In genomic region chr4:184596044-184596616, GRCh38 we compare ENCODE assay signal across 17 cellular contexts. TPM values are rescaled to one million over a fixed set of nuclear protein-coding genes. Genes with fewer than 3 reads are reported as not detected.
A peak's percentile ranks its signal among the peaks of the same experiment; 100 is the strongest.
DNase-seq lines count a peak whose midpoint lies in the region; FAIRE-seq and TF ChIP-seq lines count a peak whose summit lies in the region.
"Had no signal": no experiment of that assay in that cellular context is flagged by ENCODE, and none has a peak within 500 bp of the region (broad histone marks: within the 10 kb centered on the region; RNA-seq: fewer than 3 reads in every experiment).

No MANE protein-coding gene starts in this region.

- H3K27ac ChIP-seq in PC-9 (no peak overlapping the region), endothelial cell of umbilical vein (ENCODE audit: insufficient read depth, low read depth, low read length) (no peak overlapping the region), spleen (peak overlapping the region in 6 of 8 donors; percentile 22 to 65 (median 56))

- no peaks in the 10 kb centered on the region for H3K27me3 Mint-ChIP-seq in Caco-2 (ENCODE audit: insufficient read depth, unreplicated experiment)

- 56 to 75% (median 70%) methylated on average over 8 of the region's 8 CpGs for WGBS in spleen, 5 donors

- no peak overlapping the region for H3K4me3 ChIP-seq in Caco-2 (ENCODE audit: low read depth, low read length)
- no peak overlapping the region for H3K4me3 ChIP-seq in PC-9
- H3K4me3 ChIP-seq in endothelial cell of umbilical vein (replicated peaks in 1 of 3; ENCODE audit: insufficient read depth in 1 of 3, low read depth in 1 of 3, low read length in 3 of 3), result no peak overlapping the region
- no peak overlapping the region for H3K4me3 ChIP-seq in spleen
- H3K4me3 ChIP-seq: GM23338 had no signal

- H3K4me2 ChIP-seq in PC-9, result peak overlapping the region; percentile 23; the same call in 1 of the 2 replicates
- H3K4me2 ChIP-seq in endothelial cell of umbilical vein (ENCODE audit: insufficient read depth, low read length), result no peak overlapping the region
- H3K4me2 ChIP-seq: GM23338 had no signal

- H3K79me2 ChIP-seq in PC-9 (ENCODE audit: low read depth), result no peaks in the 10 kb centered on the region
- H3K79me2 ChIP-seq in endothelial cell of umbilical vein (ENCODE audit: control insufficient read depth, insufficient read depth, low read length), result no peaks in the 10 kb centered on the region

- dilution Hi-C loops in endothelial cell of umbilical vein (cut with MboI; ENCODE audit: extremely low pct_ligation_motif_present, low sequenced_read_pairs), result no loop called here

- H3K9me3 ChIP-seq in Caco-2, result no peaks in the 10 kb centered on the region; the same call in 1 of the 2 replicates
- no peaks in the 10 kb centered on the region for H3K9me3 ChIP-seq in PC-9 (ENCODE audit: insufficient read depth, low read depth)
- no peaks in the 10 kb centered on the region for H3K9me3 ChIP-seq in endothelial cell of umbilical vein (replicated peaks; ENCODE audit: control insufficient read depth, insufficient read depth, low read length)
- H3K9me3 ChIP-seq in spleen, result no peaks in the 10 kb centered on the region

- POLR2A ChIA-PET in Caco-2 (lab: Charles Lee), result no interaction called here
- POLR2A ChIA-PET in PC-9 (lab: Charles Lee; ENCODE audit: unreplicated experiment), result no interaction called here
- POLR2A ChIA-PET in endothelial cell of umbilical vein (lab: Charles Lee), result no interaction called here

- H3K9me1 ChIP-seq in endothelial cell of umbilical vein (replicated peaks; ENCODE audit: control insufficient read depth, extremely low read depth, insufficient read depth, low read length), result no peaks in the 10 kb centered on the region

- DNase-seq in Caco-2 (no peak), PC-9 (no peak), endothelial cell of umbilical vein (ENCODE audit: low read depth, low spot score) (peak; percentile 14), spleen (no peak), frontal cortex (ENCODE audit: low spot score in 2 of 2) (no peak), DMS79 treated with DMSO at 0.1 percent for 48 hours (lab: John Stamatoyannopoulos, UW) (no peak)
- DNase-seq in activated CD4-positive, alpha-beta T cell treated with anti-CD3 and anti-CD28 coated beads for 4 hours, result no peak
- DNase-seq: C1 segment of cervical spinal cord; CD4-positive, alpha-beta T cell; DMS79; EL; H7 had no signal

- BruUV-seq in Caco-2 (replicated peaks; lab: Mats Ljungman, UMichigan) (no TSS peak), PC-9 (replicated peaks; lab: Mats Ljungman, UMichigan) (no TSS peak), endothelial cell of umbilical vein (replicated peaks; lab: Mats Ljungman, UMichigan) (no TSS peak)

- CTCF ChIA-PET in Caco-2 (lab: Charles Lee), result no interaction called here
- CTCF ChIA-PET in PC-9 (lab: Charles Lee), result interaction anchor here (1.0 kb wide), 1 partner anchor 332 kb away, joined by 3 read pairs; no protein-coding TSS in a partner anchor
- CTCF ChIA-PET in endothelial cell of umbilical vein (lab: Charles Lee), result interaction anchor here (1.5 kb wide), 1 partner anchor 150 kb away, joined by 3 read pairs; no protein-coding TSS in a partner anchor

- no peaks in the 10 kb centered on the region for H3K9me3 Mint-ChIP-seq in Caco-2 (ENCODE audit: unreplicated experiment)
- H3K9me3 Mint-ChIP-seq: CD4-positive, alpha-beta T cell had no signal

- no peak overlapping the region for H3K9ac ChIP-seq in endothelial cell of umbilical vein (replicated peaks; ENCODE audit: extremely low read depth, insufficient read depth, low read length)

- H3K9me2 ChIP-seq in PC-9 (ENCODE audit: insufficient read depth), result no peaks in the 10 kb centered on the region

- H4K20me1 ChIP-seq in PC-9 (ENCODE audit: insufficient read depth) (no peaks in the 10 kb centered on the region), endothelial cell of umbilical vein (replicated peaks; ENCODE audit: control insufficient read depth, extremely low read depth, insufficient read depth, low read length) (no peaks in the 10 kb centered on the region)

- 0 out of 2 replicates have a peak, but pooled peaks cover 12% of the 10 kb centered on the region for H3F3A ChIP-seq in PC-9 (ENCODE audit: insufficient read depth, low read depth)

- FAIRE-seq in endothelial cell of umbilical vein (lab: Jason Lieb, UNC) (no peak), frontal cortex (lab: Jason Lieb, UNC) (no peak)
- FAIRE-seq: A204.1, G401.6, GM12891 had no signal

- no peak overlapping the region for H3K27ac Mint-ChIP-seq in Caco-2 (ENCODE audit: unreplicated experiment)
- H3K27ac Mint-ChIP-seq: B cell; CD4-positive, alpha-beta T cell; GM23338 had no signal

- peaks cover 7% of the 10 kb centered on the region for H3K4me1 Mint-ChIP-seq in Caco-2 (ENCODE audit: low read depth, unreplicated experiment)
- H3K4me1 Mint-ChIP-seq: B cell, GM23338 had no signal

- H3K4me3 Mint-ChIP-seq in Caco-2 (ENCODE audit: unreplicated experiment), result peak overlapping the region; percentile 24
- H3K4me3 Mint-ChIP-seq: B cell; CD4-positive, alpha-beta T cell; GM23338 had no signal

- no peaks in the 10 kb centered on the region for H3K27me3 ChIP-seq in Caco-2 (replicated peaks; ENCODE audit: control insufficient read depth, insufficient read depth, low read length)
- H3K27me3 ChIP-seq in PC-9 (ENCODE audit: insufficient read depth, low read depth), result no peaks in the 10 kb centered on the region
- no peaks in the 10 kb centered on the region for H3K27me3 ChIP-seq in endothelial cell of umbilical vein (ENCODE audit: control insufficient read depth in 2 of 2, insufficient read depth in 2 of 2, low read length in 2 of 2)
- H3K27me3 ChIP-seq in spleen (replicated peaks in 1 of 7), result peaks cover 0 to 4% (median 0%) of the 10 kb centered on the region in 7 donors

- TF ChIP-seq POLR2A in endothelial cell of umbilical vein (IDR thresholded peaks at IDR 0.05; ENCODE audit: low read depth, low read length), result no peak
- TF ChIP-seq POLR2A in spleen (IDR thresholded peaks at IDR 0.05), result no peak

- H3K36me3 ChIP-seq in Caco-2 (ENCODE audit: control insufficient read depth, insufficient read depth, low read length) (no peaks in the 10 kb centered on the region), PC-9 (ENCODE audit: low read depth) (no peaks in the 10 kb centered on the region), endothelial cell of umbilical vein (ENCODE audit: control insufficient read depth in 2 of 2, extremely low read depth in 1 of 2, insufficient read depth in 2 of 2, low read length in 2 of 2) (no peaks in the 10 kb centered on the region), spleen (no peaks in the 10 kb centered on the region)

- H3K4me1 ChIP-seq in Caco-2 (peaks cover 10% of the 10 kb centered on the region), PC-9 (replicated peaks; ENCODE audit: insufficient read depth) (peaks cover 4% of the 10 kb centered on the region; the same call in 1 of the 2 replicates), endothelial cell of umbilical vein (ENCODE audit: control insufficient read depth, extremely low read depth, insufficient read depth, low read length) (peaks cover 16% of the 10 kb centered on the region), spleen (peaks cover 0 to 30% (median 8%) of the 10 kb centered on the region in 6 donors)

- H3K36me3 Mint-ChIP-seq in Caco-2 (ENCODE audit: insufficient read depth, unreplicated experiment), result no peaks in the 10 kb centered on the region

- TF ChIP-seq CTCF in Caco-2 (IDR thresholded peaks at IDR 0.05; ENCODE audit: insufficient read depth in 1 of 2, low read depth in 1 of 2, low read length in 1 of 2, severe bottlenecking in 1 of 2, unreplicated experiment in 1 of 2) (no peak), PC-9 (conservative IDR thresholded peaks at IDR 0.05) (no peak), endothelial cell of umbilical vein (IDR thresholded peaks at IDR 0.05; ENCODE audit: extremely low read depth in 1 of 2, insufficient read depth in 1 of 2, low read depth in 1 of 2, low read length in 2 of 2) (no peak), spleen (IDR thresholded peaks at IDR 0.05 in 8 of 11, conservative IDR thresholded peaks at IDR 0.05 in 3 of 11) (no peak)

- no peak overlapping the region for H2AFZ ChIP-seq in PC-9
- no peak overlapping the region for H2AFZ ChIP-seq in endothelial cell of umbilical vein (ENCODE audit: low read depth, low read length)
- H2AFZ ChIP-seq: GM23338 had no signal

- intact Hi-C loops in Caco-2 (cut with micrococcal nuclease; ENCODE audit: unreplicated experiment) (no loop called here), PC-9 (cut with micrococcal nuclease; ENCODE audit: unreplicated experiment) (loop anchor here (2.0 to 5.0 kb wide), 3 partner anchors 53 to 329 kb away; partner anchors contain the start of genes CASP3 and PRIMPOL), endothelial cell of umbilical vein (cut with micrococcal nuclease) (no loop called here), spleen (cut with DNase I; ENCODE audit: low total_unique reads) (no loop called here)

TF ChIP-seq in endothelial cell of umbilical vein, 7 proteins besides CTCF, POLR2A, EP300 and RAD21 (continues in another document):
- no peak for TF ChIP-seq JUN (IDR thresholded peaks at IDR 0.05; ENCODE audit: borderline replicate concordance, insufficient read depth, insufficient read length, low read depth)

RNA-seq across cellular contexts. Expression of gene CASP3, which starts 53.1 kb away (rescaled TPM):
- total RNA-seq in Caco-2 (2022), result 34.1 and 34.5 TPM in 2 replicates
- 33.5 and 35.7 TPM in 2 replicates for total RNA-seq in PC-9 (2021)
- total RNA-seq in endothelial cell of umbilical vein, result 54.5 and 66.1 TPM in 2 replicates
- polyA plus RNA-seq in endothelial cell of umbilical vein, result 17.9 and 26.0 TPM in 2 replicates
- 30.9 and 31.4 TPM in 2 replicates for polyA plus RNA-seq in endothelial cell of umbilical vein (2011; cell fraction: cytosol; rRNA removed)
- 27.7 and 41.8 TPM in 2 replicates for polyA plus RNA-seq in endothelial cell of umbilical vein (2011; cell fraction: nucleus; rRNA removed)
- 45.2 and 68.0 TPM in 2 replicates for polyA plus RNA-seq in endothelial cell of umbilical vein (2012)
- 18.8 and 21.0 TPM in 2 replicates for polyA minus RNA-seq in endothelial cell of umbilical vein
- polyA minus RNA-seq in endothelial cell of umbilical vein (2011; cell fraction: cytosol; rRNA and poly(A)+ RNA removed), result 8.2 TPM
- polyA minus RNA-seq in endothelial cell of umbilical vein (2011; cell fraction: nucleus; rRNA and poly(A)+ RNA removed), result 11.9 and 17.1 TPM in 2 replicates
- total RNA-seq in spleen, result 10 to 100 TPM; 26.1 to 48.3 (median 30.3) TPM
- polyA plus RNA-seq in spleen, result 10 to 100 TPM; 12.1 to 21.2 (median 20.2) TPM
- 72.6 TPM for total RNA-seq in frontal cortex

RNA-seq across cellular contexts. Expression of gene PRIMPOL, which starts 53.4 kb away (rescaled TPM):
- total RNA-seq in Caco-2 (2022), result 7.5 and 7.9 TPM in 2 replicates
- 23.2 and 29.5 TPM in 2 replicates for total RNA-seq in PC-9 (2021)
- 11.1 and 13.6 TPM in 2 replicates for total RNA-seq in endothelial cell of umbilical vein
- polyA plus RNA-seq in endothelial cell of umbilical vein, result 3.6 and 5.9 TPM in 2 replicates
- 6.5 and 6.6 TPM in 2 replicates for polyA plus RNA-seq in endothelial cell of umbilical vein (2011; cell fraction: cytosol; rRNA removed)
- polyA plus RNA-seq in endothelial cell of umbilical vein (2011; cell fraction: nucleus; rRNA removed), result 11.2 and 12.4 TPM in 2 replicates
- polyA plus RNA-seq in endothelial cell of umbilical vein (2012), result 10.3 and 10.4 TPM in 2 replicates
- 2.0 and 2.9 TPM in 2 replicates for polyA minus RNA-seq in endothelial cell of umbilical vein
- polyA minus RNA-seq in endothelial cell of umbilical vein (2011; cell fraction: cytosol; rRNA and poly(A)+ RNA removed), result 5.5 TPM
- polyA minus RNA-seq in endothelial cell of umbilical vein (2011; cell fraction: nucleus; rRNA and poly(A)+ RNA removed), result 2.6 and 4.8 TPM in 2 replicates
- total RNA-seq in spleen, result 10 to 100 TPM; 17.0 to 46.7 (median 22.8) TPM
- polyA plus RNA-seq in spleen, result 10 to 100 TPM; 27.1 to 39.9 (median 39.2) TPM
- total RNA-seq in frontal cortex, result 49.3 TPM

Comparison
In these comparisons a context has a peak if more than half of its experiments do, and no peak if none do; other contexts are left out.
1. H3K27ac ChIP-seq: peak in spleen (6 of 8); none in PC-9 (single experiment) and endothelial cell of umbilical vein (single experiment).